ENCODE assay signal across 11 cellular contexts in genomic region chr7:83178796-83179195, GRCh38. TPM values are rescaled to one million over a fixed set of nuclear protein-coding genes. Genes with fewer than 3 reads are reported as not detected.
DNase-seq lines count a peak whose midpoint lies in the region; ATAC-seq and TF ChIP-seq lines count a peak whose summit lies in the region.
"Had no signal": no experiment of that assay in that cellular context is flagged by ENCODE, and none has a peak within 500 bp of the region (broad histone marks: within the 10 kb centered on the region; RNA-seq: fewer than 3 reads in every experiment).

No MANE protein-coding gene starts in this region.

- ATAC-seq in GM18867 (IDR thresholded peaks at IDR 0.05; ENCODE audit: unreplicated experiment), result no peak
- ATAC-seq: CD8-positive, alpha-beta T cell; HCT116 had no signal

- no peaks in the 10 kb centered on the region for H3K27me3 ChIP-seq in vagina

- H3K27ac ChIP-seq in vagina, result no peak overlapping the region
- H3K27ac ChIP-seq: GM23248 had no signal

- no peak for TF ChIP-seq POLR2A in vagina (IDR thresholded peaks at IDR 0.05)

- TF ChIP-seq CTCF in astrocyte of the cerebellum (IDR thresholded peaks at IDR 0.05; ENCODE audit: low read depth, low read length, missing control alignments), result no peak
- TF ChIP-seq CTCF in choroid plexus epithelial cell (conservative IDR thresholded peaks at IDR 0.05; ENCODE audit: low read depth, low read length), result no peak
- no peak for TF ChIP-seq CTCF in vagina (IDR thresholded peaks at IDR 0.05)

- DNase-seq in astrocyte of the cerebellum (ENCODE audit: low read depth) (peak; percentile 39), choroid plexus epithelial cell (ENCODE audit: low read depth) (peak; percentile 46), iris pigment epithelial cell (ENCODE audit: low read depth) (peak; percentile 2), vagina (ENCODE audit: extremely low spot score in 2 of 2) (no peak), DMS79 (lab: John Stamatoyannopoulos, UW) (no peak)
- no peak for DNase-seq in activated CD8-positive, alpha-beta memory T cell treated with anti-CD3 and anti-CD28 coated beads for 24 hours
- DNase-seq: Caco-2; CD8-positive, alpha-beta T cell; GM23248 had no signal

- peaks cover 9% of the 10 kb centered on the region for H3K9me3 ChIP-seq in vagina
- H3K9me3 ChIP-seq: Caco-2 had no signal

- no peak overlapping the region for H3K4me3 ChIP-seq in astrocyte of the cerebellum (ENCODE audit: low read depth, low read length)
- no peak overlapping the region for H3K4me3 ChIP-seq in choroid plexus epithelial cell (ENCODE audit: low read depth, low read length)
- no peak overlapping the region for H3K4me3 ChIP-seq in vagina
- H3K4me3 ChIP-seq: GM23248 had no signal

- no peaks in the 10 kb centered on the region for H3K36me3 ChIP-seq in vagina

- no peaks in the 10 kb centered on the region for H3K4me1 ChIP-seq in vagina
- H3K4me1 ChIP-seq: Caco-2 had no signal

- in situ Hi-C loops in astrocyte of the cerebellum (cut with HindIII; ENCODE audit: low sequenced_read_pairs), result no loop called here

- intact Hi-C loops in vagina (cut with DNase I), result no loop called here

RNA-seq across cellular contexts. Expression of gene PCLO, which starts 16.1 kb away (rescaled TPM):
- total RNA-seq in vagina, result 10.8 TPM
- total RNA-seq: CD8-positive, alpha-beta T cell; GM23248 had no signal

Comparison
In these comparisons a context has a peak if more than half of its experiments do, and no peak if none do; other contexts are left out.
1. DNase-seq: peak in astrocyte of the cerebellum (single experiment), choroid plexus epithelial cell (single experiment) and iris pigment epithelial cell (single experiment); none in vagina (0 of 2), activated CD8-positive, alpha-beta memory T cell treated with anti-CD3 and anti-CD28 coated beads for 24 hours (single experiment) and DMS79 (single experiment).